ENCODE assay signal across 8 cellular contexts in the genomic region with DNA sequence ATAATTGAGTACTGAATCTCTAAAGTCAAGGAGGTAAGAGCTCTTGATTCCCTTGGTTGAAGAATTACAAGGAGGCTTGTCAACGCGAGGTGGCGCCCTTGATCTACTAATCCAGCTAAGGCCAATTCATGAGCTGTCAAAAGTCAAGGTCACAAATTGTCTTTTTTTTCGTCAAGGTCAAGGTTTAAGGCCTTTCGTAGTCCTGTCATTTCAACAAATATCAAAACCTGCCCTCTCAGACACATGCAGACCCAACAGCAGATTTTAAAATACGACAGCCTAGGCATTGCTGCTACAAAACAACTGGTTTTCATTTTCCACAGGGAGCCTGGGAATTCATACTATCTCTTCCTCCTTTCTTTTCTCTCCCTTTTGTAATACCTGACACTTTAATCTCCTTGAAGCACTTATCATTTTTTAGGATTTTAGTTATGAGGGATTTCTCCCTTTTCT. TPM values are rescaled to one million over a fixed set of nuclear protein-coding genes. Genes with fewer than 3 reads are reported as not detected.
DNase-seq lines count a peak whose midpoint lies in the region; ATAC-seq and TF ChIP-seq lines count a peak whose summit lies in the region.

No MANE protein-coding gene starts in this region.

- no CpG with 5 or more reads among the region's 6 CpGs for WGBS in trophoblast cell (ENCODE audit: extremely low coverage, insufficient coverage, insufficient read length)
- 2 to 4% methylated on average over 6 of the region's 6 CpGs for WGBS in upper lobe of left lung, 2 donors

- no peak overlapping the region for H2AK5ac ChIP-seq in trophoblast cell (ENCODE audit: low read length)

- H4K12ac ChIP-seq in trophoblast cell (ENCODE audit: low read depth, low read length): no peak overlapping the region

- TF ChIP-seq CTCF in Calu3 (IDR thresholded peaks at IDR 0.05; ENCODE audit: unreplicated experiment): peak; percentile 93
- peak; percentile 82 for TF ChIP-seq CTCF in foreskin keratinocyte (conservative IDR thresholded peaks at IDR 0.05)
- TF ChIP-seq CTCF in upper lobe of left lung (IDR thresholded peaks at IDR 0.05): peak; percentile 47 to 77 (median 74)

- DNase-seq in Calu3 (peak; percentile 89), Kasumi-1 (lab: John Stamatoyannopoulos, UW) (peak; percentile 88 to 90), SIG-M5 (lab: John Stamatoyannopoulos, UW) (peak; percentile 4), foreskin keratinocyte (no peak), trophoblast cell (peak; percentile 55 to 79), upper lobe of left lung (peak in 1 of 2 donors; percentile 79)
- peak; percentile 93 for DNase-seq in activated effector memory CD4-positive, alpha-beta T cell treated with anti-CD3 and anti-CD28 coated beads, Interleukin-2, amount 50 U/mL, for 16 hours

- CTCF ChIA-PET in Calu3 (lab: Charles Lee): interaction anchor here (0.6 to 1.5 kb wide), 33 partner anchors 10 to 900 kb away, joined by 3 to 45 read pairs (median 4); a partner anchor contains a TSS

- TF ChIP-seq EP300 in upper lobe of left lung (IDR thresholded peaks at IDR 0.05): no peak

- H3K9me3 ChIP-seq in trophoblast cell (ENCODE audit: insufficient read depth, low read depth, low read length) (peaks cover 10% of the 10 kb centered on the region), upper lobe of left lung (no peaks in the 10 kb centered on the region)

- no peak overlapping the region for H3K4ac ChIP-seq in trophoblast cell (ENCODE audit: low read depth, low read length)

- H3K4me1 ChIP-seq in foreskin keratinocyte: no peaks in the 10 kb centered on the region
- peaks cover 12% of the 10 kb centered on the region in 2 experiments for H3K4me1 ChIP-seq in trophoblast cell (ENCODE audit: control insufficient read depth in 1 of 2, insufficient read depth in 2 of 2, low read length in 2 of 2)
- peaks cover 35 to 46% (median 41%) of the 10 kb centered on the region in 4 donors for H3K4me1 ChIP-seq in upper lobe of left lung

- ATAC-seq in foreskin keratinocyte: no peak
- ATAC-seq in upper lobe of left lung (ENCODE audit: low FRiP score in 2 of 2): peak in 1 of 2 donors; percentile 58
- no peak for ATAC-seq in GM21786 (IDR thresholded peaks at IDR 0.05; ENCODE audit: unreplicated experiment)

- H3K4me3 ChIP-seq in trophoblast cell (ENCODE audit: low read depth, low read length) (no peak overlapping the region), upper lobe of left lung (no peak overlapping the region)

- H3K14ac ChIP-seq in trophoblast cell (ENCODE audit: low read length): no peak overlapping the region

- H3K27ac Mint-ChIP-seq in Calu3 (ENCODE audit: unreplicated experiment): no peak overlapping the region

- H4K91ac ChIP-seq in trophoblast cell (ENCODE audit: low read depth, low read length): no peak overlapping the region

- no peak overlapping the region for H3K18ac ChIP-seq in trophoblast cell (ENCODE audit: low read length)

- intact Hi-C loops in Calu3 (cut with micrococcal nuclease; ENCODE audit: unreplicated experiment): loop anchor here (1.0 to 5.0 kb wide), 5 partner anchors 379 to 824 kb away; no protein-coding TSS in a partner anchor

- H3K27ac ChIP-seq in foreskin keratinocyte (no peak overlapping the region), trophoblast cell (ENCODE audit: low read depth, low read length) (no peak overlapping the region), upper lobe of left lung (no peak overlapping the region)

- no peak for TF ChIP-seq POLR2A in upper lobe of left lung (IDR thresholded peaks at IDR 0.05)

- BruUV-seq in Calu3 (replicated peaks; lab: Mats Ljungman, UMichigan): no TSS peak

- no peaks in the 10 kb centered on the region for H3K79me1 ChIP-seq in trophoblast cell (ENCODE audit: low read length)

- H3K27me3 ChIP-seq in foreskin keratinocyte (peaks cover 97% of the 10 kb centered on the region), trophoblast cell (ENCODE audit: insufficient read depth, low read length) (peaks cover 69% of the 10 kb centered on the region), upper lobe of left lung (peaks cover 2 to 93% (median 62%) of the 10 kb centered on the region in 4 donors)

- H2BK120ac ChIP-seq in trophoblast cell (ENCODE audit: insufficient read depth, low read length, poor library complexity): no peak overlapping the region

- H2AFZ ChIP-seq in trophoblast cell (ENCODE audit: insufficient read depth, low read length, poor library complexity): no peak overlapping the region

- H3K79me2 ChIP-seq in trophoblast cell (ENCODE audit: control insufficient read depth, insufficient read depth, low read length, poor library complexity): no peaks in the 10 kb centered on the region

- H4K8ac ChIP-seq in trophoblast cell (ENCODE audit: low read depth, low read length): no peak overlapping the region

- H3K36me3 Mint-ChIP-seq in Calu3 (ENCODE audit: insufficient read depth, unreplicated experiment): peaks cover 29% of the 10 kb centered on the region

- H3K27me3 Mint-ChIP-seq in Calu3 (ENCODE audit: unreplicated experiment): peaks cover 40% of the 10 kb centered on the region

- peaks cover 10% of the 10 kb centered on the region for H3K4me1 Mint-ChIP-seq in Calu3 (ENCODE audit: low read depth, unreplicated experiment)

- H3K36me3 ChIP-seq in trophoblast cell (ENCODE audit: control insufficient read depth in 1 of 2, insufficient read depth in 2 of 2, low read length in 2 of 2): no peaks in the 10 kb centered on the region
- no peaks in the 10 kb centered on the region for H3K36me3 ChIP-seq in upper lobe of left lung

- no peak overlapping the region for H2BK12ac ChIP-seq in trophoblast cell (ENCODE audit: low read length)

- no peaks in the 10 kb centered on the region for H3K9me3 Mint-ChIP-seq in Calu3 (ENCODE audit: low read depth, unreplicated experiment)

- H3K4me3 Mint-ChIP-seq in Calu3 (ENCODE audit: low read depth, unreplicated experiment): no peak overlapping the region

- H3K9ac ChIP-seq in trophoblast cell (ENCODE audit: low read length): no peak overlapping the region

- no peak overlapping the region for H3K4me2 ChIP-seq in trophoblast cell (ENCODE audit: low read length)

- H3K23ac ChIP-seq in trophoblast cell (ENCODE audit: low read length): no peak overlapping the region

- no peak overlapping the region for H2BK5ac ChIP-seq in trophoblast cell (ENCODE audit: low read depth, low read length, poor library complexity)

RNA-seq across cellular contexts. Expression of a gene that starts 3.6 kb away (rescaled TPM):
- total RNA-seq in Calu3 (2022) (1.3 and 1.6 TPM in 2 replicates), foreskin keratinocyte (not detected in 2 replicates), upper lobe of left lung (not detected)
- not detected in 2 replicates for polyA plus RNA-seq in foreskin keratinocyte
- polyA plus RNA-seq in trophoblast cell (2013): 0.82 and 1.00 TPM in 2 replicates

RNA-seq across cellular contexts. Expression of a gene that starts 11.3 kb away (rescaled TPM):
- total RNA-seq in Calu3 (2022) (0.39 and 0.54 TPM in 2 replicates), foreskin keratinocyte (0.07 and 0.31 TPM in 2 replicates), upper lobe of left lung (not detected)
- polyA plus RNA-seq in foreskin keratinocyte: 0.17 and 0.21 TPM in 2 replicates
- 1.5 and 2.2 TPM in 2 replicates for polyA plus RNA-seq in trophoblast cell (2013)

RNA-seq across cellular contexts. Expression of a gene that starts 22.2 kb away (rescaled TPM):
- 11.8 and 12.1 TPM in 2 replicates for total RNA-seq in Calu3 (2022)
- total RNA-seq in foreskin keratinocyte: 4.8 and 6.1 TPM in 2 replicates
- polyA plus RNA-seq in foreskin keratinocyte: 3.3 and 3.7 TPM in 2 replicates
- 1.5 and 2.1 TPM in 2 replicates for polyA plus RNA-seq in trophoblast cell (2013)
- under 1 TPM in 2 of 6 donors, not detected in 4; 0.15 to 0.24 TPM for total RNA-seq in upper lobe of left lung

RNA-seq across cellular contexts. Expression of a gene that starts 31.0 kb away (rescaled TPM):
- total RNA-seq in Calu3 (2022) (1.7 and 2.5 TPM in 2 replicates), foreskin keratinocyte (47.3 and 59.7 TPM in 2 replicates), upper lobe of left lung (1 to 10 TPM in 2 of 6 donors, under 1 TPM in 3, not detected in 1; 0.30 to 6.1 (median 0.49) TPM)
- 34.9 and 51.1 TPM in 2 replicates for polyA plus RNA-seq in foreskin keratinocyte
- polyA plus RNA-seq in trophoblast cell (2013): 1.2 and 1.5 TPM in 2 replicates

RNA-seq across cellular contexts. Expression of a gene that starts 39.8 kb away (rescaled TPM):
- total RNA-seq in Calu3 (2022) (not detected in 2 replicates), foreskin keratinocyte (13.1 and 13.3 TPM in 2 replicates), upper lobe of left lung (1 to 10 TPM in 3 of 6 donors, under 1 TPM in 1, not detected in 2; 0.46 to 3.3 (median 2.5) TPM)
- polyA plus RNA-seq in foreskin keratinocyte: 14.5 and 15.6 TPM in 2 replicates
- polyA plus RNA-seq in trophoblast cell (2013): not detected in 2 replicates

Comparison
In these comparisons a context has a peak if more than half of its experiments do, and no peak if none do; other contexts are left out.
1. DNase-seq: peak in Calu3 (single experiment), Kasumi-1 (2 of 2), SIG-M5 (single experiment), activated effector memory CD4-positive, alpha-beta T cell treated with anti-CD3 and anti-CD28 coated beads, Interleukin-2, amount 50 U/mL, for 16 hours (single experiment) and trophoblast cell (2 of 2); none in foreskin keratinocyte (0 of 2).
2. Peak in every context shown above with its lines, with median percentiles within 50 percentile points of each other: CTCF ChIP-seq.